23 cellular contexts compared by ENCODE assay signal in the genomic region with DNA sequence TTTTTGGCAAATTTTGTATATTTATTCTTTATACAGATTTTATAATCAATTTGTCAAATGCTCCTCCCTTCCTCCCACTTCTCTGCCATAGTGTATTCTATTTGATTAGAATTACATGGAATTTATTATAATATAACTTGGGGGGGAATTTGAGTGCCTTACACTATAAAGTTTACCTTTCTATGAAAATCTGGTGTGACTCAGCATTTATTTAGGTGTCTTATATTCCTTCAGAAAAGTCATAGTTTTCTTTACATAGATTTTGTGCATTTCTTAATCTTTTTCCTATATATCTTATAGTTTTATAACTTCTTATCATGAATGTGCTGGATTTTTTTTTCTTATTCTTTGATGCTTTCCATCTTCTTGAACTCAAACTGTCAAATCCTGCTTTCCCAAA. TPM values are rescaled to one million over a fixed set of nuclear protein-coding genes. Genes with fewer than 3 reads are reported as not detected.
DNase-seq lines count a peak whose midpoint lies in the region; ATAC-seq, FAIRE-seq and TF ChIP-seq lines count a peak whose summit lies in the region.
"Had no signal": no experiment of that assay in that cellular context is flagged by ENCODE, and none has a peak within 500 bp of the region (broad histone marks: within the 10 kb centered on the region; RNA-seq: fewer than 3 reads in every experiment).

No MANE protein-coding gene starts in this region.

- no peak for TF ChIP-seq RAD21 in K562 (CRISPR knock-in tag; conservative IDR thresholded peaks at IDR 0.05 in 1 of 2, IDR thresholded peaks at IDR 0.05 in 1 of 2)

- peaks cover 3% of the 10 kb centered on the region; the same call in 1 of the 3 replicates for H3K9me3 Mint-ChIP-seq in GM23338
- H3K9me3 Mint-ChIP-seq in natural killer cell treated with Interleukin-12 subunit alpha and Interleukin-12 subunit beta and Interleukin-15 and Interleukin-18, amount 100 ng/mL, for 72 hours = peaks cover 10% of the 10 kb centered on the region
- no peaks in the 10 kb centered on the region for H3K9me3 Mint-ChIP-seq in activated CD4-positive, alpha-beta T cell treated with anti-CD3 and anti-CD28 coated beads, Interleukin-2, amount 10 ng/mL, durations not matched to agents 24 days and 14 days
- H3K9me3 Mint-ChIP-seq: HFFc6 had no signal

- peaks cover 13% of the 10 kb centered on the region; the same call in 1 of the 2 replicates for H3K4me1 ChIP-seq in GM23338 (ENCODE audit: insufficient read depth)
- H3K4me1 ChIP-seq in K562 (replicated peaks in 1 of 2; ENCODE audit: control insufficient read depth in 2 of 2, insufficient read depth in 2 of 2, low read length in 2 of 2) = peaks cover 0 to 6% of the 10 kb centered on the region in 2 experiments; a peak in 2 of 5 replicates
- no peaks in the 10 kb centered on the region for H3K4me1 ChIP-seq in tibial artery
- H3K4me1 ChIP-seq: BE2C had no signal

- CTCF ChIA-PET in K562 (lab: Yijun Ruan, JAX; ENCODE audit: low intra/inter-chr PET ratio) = no interaction called here

- BruUV-seq in K562 (replicated peaks; lab: Mats Ljungman, UMichigan) = no TSS peak

- H4K20me1 ChIP-seq in GM23338 (replicated peaks; ENCODE audit: insufficient read depth) (no peaks in the 10 kb centered on the region), K562 (replicated peaks; ENCODE audit: control insufficient read depth, insufficient read depth, low read length) (no peaks in the 10 kb centered on the region)

- H3K79me2 ChIP-seq in GM23338 (replicated peaks; ENCODE audit: insufficient read depth) (no peaks in the 10 kb centered on the region), K562 (ENCODE audit: control insufficient read depth, insufficient read depth, low read length) (no peaks in the 10 kb centered on the region)

- peak overlapping the region; percentile 27 for H3K27ac Mint-ChIP-seq in GM23338
- H3K27ac Mint-ChIP-seq in natural killer cell treated with Interleukin-12 subunit alpha and Interleukin-12 subunit beta and Interleukin-15 and Interleukin-18, amount 100 ng/mL, for 72 hours = peak overlapping the region; percentile 89 to 93
- H3K27ac Mint-ChIP-seq in activated CD4-positive, alpha-beta T cell treated with anti-CD3 and anti-CD28 coated beads, Interleukin-2, amount 10 ng/mL, durations not matched to agents 24 days and 14 days = no peak overlapping the region
- H3K27ac Mint-ChIP-seq: HFFc6 had no signal

- ATAC-seq in GM23338 = no peak
- ATAC-seq in K562 = no peak
- no peak for ATAC-seq in natural killer cell treated with Interleukin-12 subunit alpha and Interleukin-12 subunit beta and Interleukin-15 and Interleukin-18, amount 100 ng/mL, for 72 hours
- ATAC-seq: HCT116 had no signal

- no peaks in the 10 kb centered on the region for H3K36me3 Mint-ChIP-seq in GM23338 (ENCODE audit: low read depth)
- peaks cover 43% of the 10 kb centered on the region for H3K36me3 Mint-ChIP-seq in natural killer cell treated with Interleukin-12 subunit alpha and Interleukin-12 subunit beta and Interleukin-15 and Interleukin-18, amount 100 ng/mL, for 72 hours
- peaks cover 5% of the 10 kb centered on the region for H3K36me3 Mint-ChIP-seq in activated CD4-positive, alpha-beta T cell treated with anti-CD3 and anti-CD28 coated beads, Interleukin-2, amount 10 ng/mL, durations not matched to agents 24 days and 14 days (ENCODE audit: low read depth)
- H3K36me3 Mint-ChIP-seq: CD4-positive, CD25-positive, alpha-beta regulatory T cell had no signal

- intact Hi-C loops in K562 (cut with micrococcal nuclease) (no loop called here), tibial artery (cut with DNase I; ENCODE audit: low total_unique reads) (no loop called here)
- intact Hi-C loops in activated CD4-positive, alpha-beta T cell treated with anti-CD3 and anti-CD28 coated beads, Interleukin-2, amount 10 ng/mL, durations not matched to agents 24 days and 14 days (cut with micrococcal nuclease) = no loop called here

- H3K9me3 ChIP-seq in K562 (replicated peaks; ENCODE audit: control insufficient read depth, insufficient read depth, low read depth, low read length) = no peaks in the 10 kb centered on the region; the same call in 1 of the 2 replicates
- H3K9me3 ChIP-seq in tibial artery = peaks cover 0 to 6% (median 0%) of the 10 kb centered on the region in 3 donors
- H3K9me3 ChIP-seq: BE2C, Caco-2 had no signal

- no peak for FAIRE-seq in K562 (lab: Jason Lieb, UNC)
- FAIRE-seq: D721Med, GM12891, GM19239 had no signal

- no peak overlapping the region for H3K4me3 ChIP-seq in GM23338
- no peak overlapping the region for H3K4me3 ChIP-seq in K562
- no peak overlapping the region for H3K4me3 ChIP-seq in tibial artery
- H3K4me3 ChIP-seq: GM23248 had no signal

- TF ChIP-seq EP300 in K562 (IDR thresholded peaks at IDR 0.05; ENCODE audit: low read length) = no peak

- no peaks in the 10 kb centered on the region for H3K36me3 ChIP-seq in GM23338 (ENCODE audit: insufficient read depth)
- no peaks in the 10 kb centered on the region for H3K36me3 ChIP-seq in K562 (ENCODE audit: control insufficient read depth, insufficient read depth, low read length)
- no peaks in the 10 kb centered on the region for H3K36me3 ChIP-seq in tibial artery
- H3K36me3 ChIP-seq: BE2C had no signal

- H3K9me2 ChIP-seq in GM23338 (ENCODE audit: insufficient read depth) = no peaks in the 10 kb centered on the region

- H3K9ac ChIP-seq in K562 (ENCODE audit: insufficient read depth in 1 of 2, low read depth in 2 of 2, low read length in 2 of 2) = no peak overlapping the region
- H3K9ac ChIP-seq: GM23248 had no signal

- no peaks in the 10 kb centered on the region for H3K9me1 ChIP-seq in K562 (ENCODE audit: control insufficient read depth, insufficient read depth, low read length)

- H3K4me2 ChIP-seq in GM23338 (no peak overlapping the region), K562 (ENCODE audit: insufficient read depth, low read length) (no peak overlapping the region)

- peaks cover 35% of the 10 kb centered on the region for H3K4me1 Mint-ChIP-seq in GM23338
- peaks cover 70 to 84% of the 10 kb centered on the region in 2 donors for H3K4me1 Mint-ChIP-seq in natural killer cell treated with Interleukin-12 subunit alpha and Interleukin-12 subunit beta and Interleukin-15 and Interleukin-18, amount 100 ng/mL, for 72 hours (ENCODE audit: low read depth in 2 of 2)
- peaks cover 34% of the 10 kb centered on the region for H3K4me1 Mint-ChIP-seq in activated CD4-positive, alpha-beta T cell treated with anti-CD3 and anti-CD28 coated beads, Interleukin-2, amount 10 ng/mL, durations not matched to agents 24 days and 14 days

- peak; percentile 41 for DNase-seq in DMS53 (lab: John Stamatoyannopoulos, UW)
- no peak for DNase-seq in GM23338 (ENCODE audit: low spot score)
- DNase-seq in K562 (ENCODE audit: extremely low read depth in 1 of 4, low spot score in 3 of 4) = no peak
- no peak for DNase-seq in natural killer cell treated with Interleukin-12 subunit alpha and Interleukin-12 subunit beta and Interleukin-15 and Interleukin-18, amount 100 ng/mL, for 72 hours (ENCODE audit: low spot score)
- DNase-seq in DMS114 treated with DMSO at 0.1 percent for 48 hours (lab: John Stamatoyannopoulos, UW; ENCODE audit: unreplicated experiment) = no peak
- DNase-seq in activated CD4-positive, alpha-beta T cell treated with anti-CD3 and anti-CD28 coated beads, Interleukin-2, amount 10 ng/mL, durations not matched to agents 24 days and 14 days = no peak
- DNase-seq in tibial artery = no peak
- no peak for DNase-seq in activated CD4-positive, alpha-beta T cell treated with anti-CD3 and anti-CD28 coated beads for 4 hours
- DNase-seq: ACHN; BE2C; C1 segment of cervical spinal cord; Caco-2; CD4-positive, CD25-positive, alpha-beta regulatory T cell; GM23248; H7; HFFc6; Karpas-422; KBM-7 had no signal

- TF ChIP-seq POLR2A in K562 (conservative IDR thresholded peaks at IDR 0.05) = no peak

- no peaks in the 10 kb centered on the region for H3F3A ChIP-seq in GM23338 (replicated peaks; ENCODE audit: low read depth)

- no peaks in the 10 kb centered on the region for H3K27me3 Mint-ChIP-seq in GM23338 (ENCODE audit: insufficient read depth, low read depth, poor library complexity)
- H3K27me3 Mint-ChIP-seq in natural killer cell treated with Interleukin-12 subunit alpha and Interleukin-12 subunit beta and Interleukin-15 and Interleukin-18, amount 100 ng/mL, for 72 hours = no peaks in the 10 kb centered on the region
- no peaks in the 10 kb centered on the region for H3K27me3 Mint-ChIP-seq in activated CD4-positive, alpha-beta T cell treated with anti-CD3 and anti-CD28 coated beads, Interleukin-2, amount 10 ng/mL, durations not matched to agents 24 days and 14 days
- H3K27me3 Mint-ChIP-seq: CD4-positive, CD25-positive, alpha-beta regulatory T cell had no signal

- no peak overlapping the region for H3K4me3 Mint-ChIP-seq in GM23338
- peak overlapping the region; percentile 36 for H3K4me3 Mint-ChIP-seq in natural killer cell treated with Interleukin-12 subunit alpha and Interleukin-12 subunit beta and Interleukin-15 and Interleukin-18, amount 100 ng/mL, for 72 hours
- H3K4me3 Mint-ChIP-seq in activated CD4-positive, alpha-beta T cell treated with anti-CD3 and anti-CD28 coated beads, Interleukin-2, amount 10 ng/mL, durations not matched to agents 24 days and 14 days = no peak overlapping the region
- H3K4me3 Mint-ChIP-seq: CD4-positive, CD25-positive, alpha-beta regulatory T cell; HFFc6 had no signal

- H2AFZ ChIP-seq in GM23338 (0 out of 2 replicates have a peak overlapping the region, but pooled peaks have one; percentile 77), K562 (ENCODE audit: low read depth, low read length) (0 out of 2 replicates have a peak overlapping the region, but pooled peaks have one; percentile 5)
- H2AFZ ChIP-seq: GM23248 had no signal

- H3K27me3 ChIP-seq in GM23338 (ENCODE audit: insufficient read depth) = no peaks in the 10 kb centered on the region
- H3K27me3 ChIP-seq in K562 (ENCODE audit: control insufficient read depth in 2 of 2, insufficient read depth in 2 of 2, low read length in 2 of 2) = no peaks in the 10 kb centered on the region
- no peaks in the 10 kb centered on the region for H3K27me3 ChIP-seq in tibial artery
- H3K27me3 ChIP-seq: BE2C had no signal

- POLR2A ChIA-PET in K562 (lab: Yijun Ruan, JAX) = no interaction called here

- in situ Hi-C loops in K562 (cut with MboI) = no loop called here

- TF ChIP-seq CTCF in GM23338 (conservative IDR thresholded peaks at IDR 0.05; ENCODE audit: low read depth in 2 of 2) (no peak), K562 (IDR thresholded peaks at IDR 0.05 in 2 of 3, conservative IDR thresholded peaks at IDR 0.05 in 1 of 3; ENCODE audit: insufficient read depth in 2 of 3, low read depth in 1 of 3, low read length in 3 of 3) (no peak), tibial artery (IDR thresholded peaks at IDR 0.05) (no peak)

- H3K27ac ChIP-seq in GM23338 (ENCODE audit: low read depth) (no peak overlapping the region), K562 (ENCODE audit: extremely low read depth, low read depth, low read length) (no peak overlapping the region), tibial artery (no peak overlapping the region)
- H3K27ac ChIP-seq: GM23248 had no signal

RNA-seq across cellular contexts. Expression of gene FASLG, which starts 21.3 kb away (rescaled TPM):
- not detected in 2 replicates for total RNA-seq in GM23338 (2014; rRNA removed; shearing (Covaris generic))
- polyA plus RNA-seq in GM23338 (2016; fragmentation: Nextera tagmentation; extraction: Ambion mirVana) = not detected in 2 replicates
- total RNA-seq in K562 (2011; cell fraction: chromatin; rRNA removed; ENCODE audit: low replicate concordance) = not detected in 2 replicates
- total RNA-seq in K562 (2011; cell fraction: nucleolus; rRNA removed) = not detected in 2 replicates
- total RNA-seq in K562 (2011; cell fraction: nucleoplasm; rRNA removed) = not detected in 2 replicates
- not detected in 2 replicates for total RNA-seq in K562 (2014; rRNA removed)
- total RNA-seq in K562 (2014; rRNA removed; fragmentation: Illumina TruSeq; extraction: Trizol) = not detected in 2 replicates
- total RNA-seq in K562 (2015; rRNA removed; fragmentation: Illumina TruSeq; extraction: Trizol) = not detected in 2 replicates
- total RNA-seq in K562 (2021) = not detected in 2 replicates
- polyA plus RNA-seq in K562 (2011; rRNA removed) = 0.05 TPM in 1 of 2 replicates, not detected in the other
- not detected in 2 replicates for polyA plus RNA-seq in K562 (2011; cell fraction: cytosol; rRNA removed)
- polyA plus RNA-seq in K562 (2011; cell fraction: nucleus; rRNA removed) = not detected in 2 replicates
- polyA plus RNA-seq in K562 (2012) = 0.04 TPM in 1 of 2 replicates, not detected in the other
- not detected in 2 replicates for polyA plus RNA-seq in K562 (2014; fragmentation: Illumina TruSeq; extraction: Trizol)
- not detected for polyA plus RNA-seq in K562 (2014; fragmentation: Nextera tagmentation; extraction: Ambion mirVana)
- not detected in 2 replicates for polyA plus RNA-seq in K562 (2014; rRNA removed)
- not detected in 2 replicates for polyA minus RNA-seq in K562 (2011; rRNA and poly(A)+ RNA removed)
- polyA minus RNA-seq in K562 (2011; cell fraction: cytosol; rRNA and poly(A)+ RNA removed) = not detected in 2 replicates
- not detected in 2 replicates for polyA minus RNA-seq in K562 (2011; cell fraction: nucleus; rRNA and poly(A)+ RNA removed)
- total RNA-seq in natural killer cell treated with Interleukin-12 subunit alpha and Interleukin-12 subunit beta and Interleukin-15 and Interleukin-18, amount 100 ng/mL, for 72 hours = 100 to 1,000 TPM in 1 of 2 donors, 10 to 100 TPM in 1; 80.6 to 195 TPM
- total RNA-seq in activated CD4-positive, alpha-beta T cell treated with anti-CD3 and anti-CD28 coated beads, Interleukin-2, amount 10 ng/mL, durations not matched to agents 24 days and 14 days = 54.4 and 55.9 TPM in 2 replicates
- total RNA-seq: A172, Caco-2, GM23248, H7, HFFc6 had no signal
- polyA plus RNA-seq: GM23248 had no signal

Comparison
In these comparisons a context has a peak if more than half of its experiments do, and no peak if none do; other contexts are left out.
1. RNA of gene FASLG, which starts 21.3 kb away (total RNA-seq): 80.6 to 195 TPM in natural killer cell treated with Interleukin-12 subunit alpha and Interleukin-12 subunit beta and Interleukin-15 and Interleukin-18, amount 100 ng/mL, for 72 hours and 54.4 to 55.9 TPM in activated CD4-positive, alpha-beta T cell treated with anti-CD3 and anti-CD28 coated beads, Interleukin-2, amount 10 ng/mL, durations not matched to agents 24 days and 14 days; not detected in GM23338 and not detected in K562; every median in the first group is over 10 times any median in the second.